In the genomic region with DNA sequence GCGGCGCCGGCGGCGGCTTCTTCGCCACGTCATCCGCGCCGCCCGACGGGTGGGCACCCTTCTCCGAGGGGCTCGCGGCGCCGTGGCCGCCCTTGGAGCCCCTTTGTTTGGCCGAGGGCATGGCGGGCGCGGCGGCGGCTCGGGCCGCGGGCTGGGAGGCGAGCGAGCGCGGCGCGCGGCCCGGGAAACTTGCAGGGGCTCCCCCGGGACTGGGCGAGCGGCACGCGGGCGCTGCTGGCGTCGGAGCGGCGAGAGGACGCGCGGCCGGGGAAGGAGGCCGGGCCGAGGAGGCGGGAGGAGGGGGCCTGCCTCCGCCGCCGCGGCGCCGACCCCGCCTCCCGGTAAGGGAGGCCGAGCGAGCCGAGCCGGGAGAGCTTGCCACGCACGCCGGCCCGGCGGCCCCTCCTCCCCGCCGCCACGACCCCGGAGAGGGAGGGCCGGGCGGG, we compare ENCODE assay signal across 8 cellular contexts. TPM values are rescaled to one million over a fixed set of nuclear protein-coding genes. Genes with fewer than 3 reads are reported as not detected.
DNase-seq lines count a peak whose midpoint lies in the region; ATAC-seq, FAIRE-seq and TF ChIP-seq lines count a peak whose summit lies in the region.

A gene with protein sequence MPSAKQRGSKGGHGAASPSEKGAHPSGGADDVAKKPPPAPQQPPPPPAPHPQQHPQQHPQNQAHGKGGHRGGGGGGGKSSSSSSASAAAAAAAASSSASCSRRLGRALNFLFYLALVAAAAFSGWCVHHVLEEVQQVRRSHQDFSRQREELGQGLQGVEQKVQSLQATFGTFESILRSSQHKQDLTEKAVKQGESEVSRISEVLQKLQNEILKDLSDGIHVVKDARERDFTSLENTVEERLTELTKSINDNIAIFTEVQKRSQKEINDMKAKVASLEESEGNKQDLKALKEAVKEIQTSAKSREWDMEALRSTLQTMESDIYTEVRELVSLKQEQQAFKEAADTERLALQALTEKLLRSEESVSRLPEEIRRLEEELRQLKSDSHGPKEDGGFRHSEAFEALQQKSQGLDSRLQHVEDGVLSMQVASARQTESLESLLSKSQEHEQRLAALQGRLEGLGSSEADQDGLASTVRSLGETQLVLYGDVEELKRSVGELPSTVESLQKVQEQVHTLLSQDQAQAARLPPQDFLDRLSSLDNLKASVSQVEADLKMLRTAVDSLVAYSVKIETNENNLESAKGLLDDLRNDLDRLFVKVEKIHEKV (minus strand): TSS at position 290 of the 446 bp plus-strand sequence. CDS start 169 bp downstream, at position 121.

- H4K20me1 ChIP-seq in keratinocyte (ENCODE audit: control insufficient read depth, extremely low read depth, insufficient read depth, low read length), result peaks cover 12% of the 10 kb centered on the region
- peaks cover 40% of the 10 kb centered on the region for H4K20me1 ChIP-seq in smooth muscle cell (ENCODE audit: low read depth)

- peaks cover 8% of the 10 kb centered on the region for H3K36me3 Mint-ChIP-seq in central memory CD8-positive, alpha-beta T cell (ENCODE audit: insufficient read depth)

- peaks cover 10% of the 10 kb centered on the region for H3K9me1 ChIP-seq in keratinocyte (ENCODE audit: control insufficient read depth, extremely low read depth, insufficient read depth, low read length)

- H3K4me2 ChIP-seq in keratinocyte (ENCODE audit: control insufficient read depth, extremely low read depth, insufficient read depth, low read depth, low read length), result peak within 1 kb of the TSS; percentile 86
- peak within 1 kb of the TSS; percentile 96 for H3K4me2 ChIP-seq in smooth muscle cell

- FAIRE-seq in H54 (lab: Jason Lieb, UNC), result no peak
- no peak for FAIRE-seq in keratinocyte (lab: Jason Lieb, UNC)

- WGBS in smooth muscle cell (ENCODE audit: low lambda C conversion rate), result under 1% methylated on average over 36 of the region's 75 CpGs

- H3K9me3 ChIP-seq in keratinocyte (ENCODE audit: control insufficient read depth, low read depth, low read length), result no peaks in the 10 kb centered on the region
- H3K9me3 ChIP-seq in smooth muscle cell (replicated peaks; ENCODE audit: low read depth), result no peaks in the 10 kb centered on the region

- peak; percentile 74 for TF ChIP-seq POLR2A in H54 (IDR thresholded peaks at IDR 0.05; ENCODE audit: low read depth, low read length)

- H3K27ac ChIP-seq in keratinocyte (ENCODE audit: control insufficient read depth, insufficient read depth, low read length) (peak within 1 kb of the TSS; percentile 96), smooth muscle cell (ENCODE audit: low read depth) (peak within 1 kb of the TSS; percentile 89)

- H3K9ac ChIP-seq in keratinocyte (ENCODE audit: control insufficient read depth, extremely low read depth, insufficient read depth, low read length) (peak within 1 kb of the TSS; percentile 96), smooth muscle cell (ENCODE audit: low read depth) (peak within 1 kb of the TSS; percentile 94)

- peaks cover 19% of the 10 kb centered on the region for H3F3A ChIP-seq in smooth muscle cell (ENCODE audit: low read depth)

- H3K27ac Mint-ChIP-seq in central memory CD8-positive, alpha-beta T cell (ENCODE audit: low read depth), result peak within 1 kb of the TSS; percentile 75

- H3K9me3 Mint-ChIP-seq in central memory CD8-positive, alpha-beta T cell, result no peaks in the 10 kb centered on the region

- TF ChIP-seq CTCF in keratinocyte (optimal IDR thresholded peaks at IDR 0.05 in 1 of 3, IDR thresholded peaks at IDR 0.05 in 1 of 3, conservative IDR thresholded peaks at IDR 0.05 in 1 of 3; ENCODE audit: extremely low read depth in 1 of 3, insufficient read depth in 2 of 3, low read length in 3 of 3), result no peak
- TF ChIP-seq CTCF in smooth muscle cell (IDR thresholded peaks at IDR 0.05; ENCODE audit: borderline replicate concordance, insufficient read depth, poor library complexity, severe bottlenecking), result no peak

- peak; percentile 68 for DNase-seq in GM04504 (ENCODE audit: low read depth)
- DNase-seq in H54 (ENCODE audit: insufficient read length, low spot score), result peak; percentile 73
- peak; percentile 78 for DNase-seq in NCI-H1105 (lab: John Stamatoyannopoulos, UW)
- peak in 3 of 4 experiments; percentile 19 to 25 (median 22) for DNase-seq in activated CD4-positive, CD25-positive, alpha-beta regulatory T cell (lab: John Stamatoyannopoulos, UW)
- peak; percentile 22 to 40 for DNase-seq in central memory CD8-positive, alpha-beta T cell (ENCODE audit: low spot score in 2 of 2)
- no peak for DNase-seq in keratinocyte (ENCODE audit: low read depth, low spot score)
- peak; percentile 74 for DNase-seq in smooth muscle cell (lab: John Stamatoyannopoulos, UW; ENCODE audit: unreplicated experiment)
- DNase-seq in NK-92 (lab: John Stamatoyannopoulos, UW; ENCODE audit: unreplicated experiment), result no peak

- H3K27me3 ChIP-seq in keratinocyte (ENCODE audit: control insufficient read depth, extremely low read depth, insufficient read depth, low read length) (no peaks in the 10 kb centered on the region), smooth muscle cell (ENCODE audit: low read depth) (no peaks in the 10 kb centered on the region)

- H3K4me3 Mint-ChIP-seq in central memory CD8-positive, alpha-beta T cell, result peak within 1 kb of the TSS; percentile 70

- peaks cover 6 to 8% of the 10 kb centered on the region in 2 experiments for H3K36me3 ChIP-seq in keratinocyte (ENCODE audit: control insufficient read depth in 2 of 2, extremely low read depth in 1 of 2, insufficient read depth in 2 of 2, low read length in 2 of 2)
- no peaks in the 10 kb centered on the region for H3K36me3 ChIP-seq in smooth muscle cell (ENCODE audit: low read depth)

- H3K4me1 Mint-ChIP-seq in central memory CD8-positive, alpha-beta T cell, result peaks cover 17% of the 10 kb centered on the region

- H3K27me3 Mint-ChIP-seq in central memory CD8-positive, alpha-beta T cell, result no peaks in the 10 kb centered on the region

- H3K79me2 ChIP-seq in keratinocyte (ENCODE audit: control insufficient read depth, insufficient read depth, low read length) (peaks cover 32% of the 10 kb centered on the region), smooth muscle cell (ENCODE audit: low read depth) (peaks cover 46% of the 10 kb centered on the region)

- peak within 1 kb of the TSS; percentile 70 for H2AFZ ChIP-seq in keratinocyte (ENCODE audit: control insufficient read depth, low read length)
- peak within 1 kb of the TSS; percentile 13 for H2AFZ ChIP-seq in smooth muscle cell (ENCODE audit: low read depth)

- H3K4me1 ChIP-seq in keratinocyte (ENCODE audit: control insufficient read depth, extremely low read depth, insufficient read depth, low read length) (peaks cover 22% of the 10 kb centered on the region), smooth muscle cell (ENCODE audit: low read depth) (peaks cover 12% of the 10 kb centered on the region)

- dilution Hi-C loops in keratinocyte (cut with MboI; ENCODE audit: extremely low pct_ligation_motif_present, low sequenced_read_pairs), result no loop called here

- ATAC-seq in central memory CD8-positive, alpha-beta T cell (replicated peaks; ENCODE audit: extremely low read depth, poor library complexity, severe bottlenecking), result peak; percentile 49

- H3K4me3 ChIP-seq in keratinocyte (ENCODE audit: control insufficient read depth in 2 of 3, extremely low read depth in 1 of 3, insufficient read depth in 2 of 3, low read depth in 1 of 3, low read length in 3 of 3) (peak within 1 kb of the TSS; percentile 86 to 95 (median 93)), smooth muscle cell (peak within 1 kb of the TSS; percentile 87)

RNA-seq across cellular contexts. Expression of the gene that starts here (rescaled TPM):
- polyA plus RNA-seq in keratinocyte (84.5 to 123 TPM (median 84.7 TPM) in 3 replicates), smooth muscle cell (358 and 486 TPM in 2 replicates)
- polyA plus RNA-seq in keratinocyte (2011; ENCODE audit: low read depth), result 49.3 TPM
- polyA plus RNA-seq in keratinocyte (2011; cell fraction: cytosol; rRNA removed), result 52.1 and 54.3 TPM in 2 replicates
- 152 and 168 TPM in 2 replicates for polyA plus RNA-seq in keratinocyte (2011; cell fraction: nucleus; rRNA removed)
- 70.8 and 113 TPM in 2 replicates for polyA plus RNA-seq in keratinocyte (2012; ENCODE audit: low replicate concordance)
- polyA minus RNA-seq in keratinocyte, result 44.2 to 50.5 TPM (median 48.9 TPM) in 3 replicates
- 72.3 TPM for polyA minus RNA-seq in keratinocyte (2011; cell fraction: cytosol; rRNA and poly(A)+ RNA removed)
- 102 and 139 TPM in 2 replicates for polyA minus RNA-seq in keratinocyte (2011; cell fraction: nucleus; rRNA and poly(A)+ RNA removed)
- 241 and 294 TPM in 2 replicates for total RNA-seq in smooth muscle cell

Comparison
In these comparisons a context has a peak if more than half of its experiments do, and no peak if none do; other contexts are left out.
1. DNase-seq: peak in GM04504 (single experiment), H54 (single experiment), NCI-H1105 (single experiment), activated CD4-positive, CD25-positive, alpha-beta regulatory T cell (3 of 4), central memory CD8-positive, alpha-beta T cell (2 of 2) and smooth muscle cell (single experiment); none in keratinocyte (single experiment) and NK-92 (single experiment).